Comparison of ENCODE assay signal across 1 cellular context in the genomic region with DNA sequence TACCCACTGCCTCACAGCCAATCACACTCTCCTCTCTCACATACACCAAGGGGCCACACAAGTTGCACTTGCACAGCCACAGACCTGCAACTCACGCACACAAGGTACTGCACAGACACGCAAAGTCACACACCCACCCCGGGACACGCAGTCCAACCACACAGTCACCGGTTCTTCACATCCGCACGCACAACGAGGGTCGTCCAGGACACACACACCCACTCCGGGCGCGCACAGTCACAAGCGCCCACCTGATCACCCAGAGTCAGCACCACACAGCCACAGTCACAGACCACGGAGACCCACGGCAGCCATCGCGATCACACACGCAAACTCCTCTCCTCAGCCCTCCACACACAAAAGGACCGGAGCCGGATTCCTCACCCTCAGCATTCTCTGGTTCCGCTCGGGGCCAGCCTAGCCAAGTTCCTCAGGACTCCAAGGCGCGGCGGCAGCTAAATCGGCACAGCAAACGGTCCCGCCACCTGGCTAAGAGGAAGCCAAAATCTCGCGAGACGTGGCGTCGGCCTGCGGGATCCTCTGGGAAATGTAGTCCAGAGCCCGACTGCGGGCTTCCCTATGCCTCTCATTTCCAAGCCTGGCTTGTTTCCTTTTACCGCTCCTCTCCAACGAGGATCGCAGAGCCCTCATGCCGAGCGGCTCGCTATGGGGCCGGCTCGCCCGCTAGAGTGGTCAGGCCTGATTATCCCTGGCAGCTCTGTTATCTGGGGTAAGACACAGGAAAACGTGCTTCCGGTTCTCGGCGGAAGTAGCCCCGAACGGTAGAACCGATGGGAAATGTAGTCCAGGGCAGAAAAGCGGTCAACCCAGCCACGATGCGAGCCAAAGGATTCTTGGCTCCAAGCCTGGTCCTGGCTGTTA.
TF ChIP-seq lines count a peak whose summit lies in the region.

TSS of gene ZNF850 (minus strand) at position 467 of the 882 bp plus-strand sequence. CDS start 10,201 bp downstream, outside the sequence.

TF ChIP-seq in HepG2, 621 proteins besides CTCF, POLR2A, EP300 and RAD21 (continued from another document and continues in another):
- TF ChIP-seq, protein P1, sequence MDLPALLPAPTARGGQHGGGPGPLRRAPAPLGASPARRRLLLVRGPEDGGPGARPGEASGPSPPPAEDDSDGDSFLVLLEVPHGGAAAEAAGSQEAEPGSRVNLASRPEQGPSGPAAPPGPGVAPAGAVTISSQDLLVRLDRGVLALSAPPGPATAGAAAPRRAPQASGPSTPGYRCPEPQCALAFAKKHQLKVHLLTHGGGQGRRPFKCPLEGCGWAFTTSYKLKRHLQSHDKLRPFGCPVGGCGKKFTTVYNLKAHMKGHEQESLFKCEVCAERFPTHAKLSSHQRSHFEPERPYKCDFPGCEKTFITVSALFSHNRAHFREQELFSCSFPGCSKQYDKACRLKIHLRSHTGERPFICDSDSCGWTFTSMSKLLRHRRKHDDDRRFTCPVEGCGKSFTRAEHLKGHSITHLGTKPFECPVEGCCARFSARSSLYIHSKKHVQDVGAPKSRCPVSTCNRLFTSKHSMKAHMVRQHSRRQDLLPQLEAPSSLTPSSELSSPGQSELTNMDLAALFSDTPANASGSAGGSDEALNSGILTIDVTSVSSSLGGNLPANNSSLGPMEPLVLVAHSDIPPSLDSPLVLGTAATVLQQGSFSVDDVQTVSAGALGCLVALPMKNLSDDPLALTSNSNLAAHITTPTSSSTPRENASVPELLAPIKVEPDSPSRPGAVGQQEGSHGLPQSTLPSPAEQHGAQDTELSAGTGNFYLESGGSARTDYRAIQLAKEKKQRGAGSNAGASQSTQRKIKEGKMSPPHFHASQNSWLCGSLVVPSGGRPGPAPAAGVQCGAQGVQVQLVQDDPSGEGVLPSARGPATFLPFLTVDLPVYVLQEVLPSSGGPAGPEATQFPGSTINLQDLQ (CRISPR knock-in tag; IDR thresholded peaks at IDR 0.05) = no peak
- no peak for TF ChIP-seq ZNF605 (CRISPR knock-in tag; IDR thresholded peaks at IDR 0.05)
- TF ChIP-seq FOXO1 (CRISPR knock-in tag; IDR thresholded peaks at IDR 0.05) = 0 out of 2 replicates have a peak, but pooled peaks have one; percentile 13
- TF ChIP-seq, protein P2, sequence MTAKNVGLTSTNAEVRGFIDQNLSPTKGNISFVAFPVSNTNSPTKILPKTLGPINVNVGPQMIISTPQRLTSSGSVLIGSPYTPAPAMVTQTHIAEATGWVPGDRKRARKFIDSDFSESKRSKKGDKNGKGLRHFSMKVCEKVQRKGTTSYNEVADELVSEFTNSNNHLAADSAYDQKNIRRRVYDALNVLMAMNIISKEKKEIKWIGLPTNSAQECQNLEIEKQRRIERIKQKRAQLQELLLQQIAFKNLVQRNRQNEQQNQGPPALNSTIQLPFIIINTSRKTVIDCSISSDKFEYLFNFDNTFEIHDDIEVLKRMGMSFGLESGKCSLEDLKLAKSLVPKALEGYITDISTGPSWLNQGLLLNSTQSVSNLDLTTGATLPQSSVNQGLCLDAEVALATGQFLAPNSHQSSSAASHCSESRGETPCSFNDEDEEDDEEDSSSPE (CRISPR knock-in tag; IDR thresholded peaks at IDR 0.05) = peak; percentile 91
- no peak for TF ChIP-seq FOXP1 (IDR thresholded peaks at IDR 0.05)
- TF ChIP-seq FOXP1 (CRISPR knock-in tag; IDR thresholded peaks at IDR 0.05) = 0 out of 2 replicates have a peak, but pooled peaks have one; percentile 7
- TF ChIP-seq NR2C2 (CRISPR knock-in tag; IDR thresholded peaks at IDR 0.05; ENCODE audit: borderline replicate concordance) = peak; percentile 78
- TF ChIP-seq KDM2A (CRISPR knock-in tag; IDR thresholded peaks at IDR 0.05; ENCODE audit: borderline replicate concordance, low read depth) = peak; percentile 74; the same call in 1 of the 2 replicates
- TF ChIP-seq ZFP36L1 (CRISPR knock-in tag; IDR thresholded peaks at IDR 0.05) = no peak
- TF ChIP-seq, protein P3, sequence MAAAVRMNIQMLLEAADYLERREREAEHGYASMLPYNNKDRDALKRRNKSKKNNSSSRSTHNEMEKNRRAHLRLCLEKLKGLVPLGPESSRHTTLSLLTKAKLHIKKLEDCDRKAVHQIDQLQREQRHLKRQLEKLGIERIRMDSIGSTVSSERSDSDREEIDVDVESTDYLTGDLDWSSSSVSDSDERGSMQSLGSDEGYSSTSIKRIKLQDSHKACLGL (CRISPR knock-in tag; IDR thresholded peaks at IDR 0.05) = peak; percentile 71; the same call in 1 of the 2 replicates
- peak; percentile 58; the same call in 1 of the 2 replicates for TF ChIP-seq MXD4 (CRISPR knock-in tag; IDR thresholded peaks at IDR 0.05)
- TF ChIP-seq ZNF891 (CRISPR knock-in tag; IDR thresholded peaks at IDR 0.05) = 0 out of 2 replicates have a peak, but pooled peaks have one; percentile 11
- peak; percentile 87 for TF ChIP-seq SPEN (CRISPR knock-in tag; IDR thresholded peaks at IDR 0.05; ENCODE audit: low read depth)
- peak; percentile 16 for TF ChIP-seq ZNF781 (CRISPR knock-in tag; IDR thresholded peaks at IDR 0.05; ENCODE audit: borderline replicate concordance, not compliant biosample characterization)
- no peak for TF ChIP-seq ZIK1 (CRISPR knock-in tag; IDR thresholded peaks at IDR 0.05; ENCODE audit: borderline replicate concordance, low read depth)
- peak; percentile 3 for TF ChIP-seq NFYB (CRISPR knock-in tag; IDR thresholded peaks at IDR 0.05)
- TF ChIP-seq KLF16 (CRISPR knock-in tag; IDR thresholded peaks at IDR 0.05) = peak in 1 of 2 experiments; percentile 62; a peak in 1 of 4 replicates
- TF ChIP-seq JDP2 (CRISPR knock-in tag; IDR thresholded peaks at IDR 0.05; ENCODE audit: borderline replicate concordance) = no peak
- TF ChIP-seq KDM5A (IDR thresholded peaks at IDR 0.05; ENCODE audit: borderline replicate concordance, low read length) = peak; percentile 88; the same call in 1 of the 2 replicates
- no peak for TF ChIP-seq MZF1 (CRISPR knock-in tag; IDR thresholded peaks at IDR 0.05; ENCODE audit: borderline replicate concordance)
- TF ChIP-seq, protein P4, sequence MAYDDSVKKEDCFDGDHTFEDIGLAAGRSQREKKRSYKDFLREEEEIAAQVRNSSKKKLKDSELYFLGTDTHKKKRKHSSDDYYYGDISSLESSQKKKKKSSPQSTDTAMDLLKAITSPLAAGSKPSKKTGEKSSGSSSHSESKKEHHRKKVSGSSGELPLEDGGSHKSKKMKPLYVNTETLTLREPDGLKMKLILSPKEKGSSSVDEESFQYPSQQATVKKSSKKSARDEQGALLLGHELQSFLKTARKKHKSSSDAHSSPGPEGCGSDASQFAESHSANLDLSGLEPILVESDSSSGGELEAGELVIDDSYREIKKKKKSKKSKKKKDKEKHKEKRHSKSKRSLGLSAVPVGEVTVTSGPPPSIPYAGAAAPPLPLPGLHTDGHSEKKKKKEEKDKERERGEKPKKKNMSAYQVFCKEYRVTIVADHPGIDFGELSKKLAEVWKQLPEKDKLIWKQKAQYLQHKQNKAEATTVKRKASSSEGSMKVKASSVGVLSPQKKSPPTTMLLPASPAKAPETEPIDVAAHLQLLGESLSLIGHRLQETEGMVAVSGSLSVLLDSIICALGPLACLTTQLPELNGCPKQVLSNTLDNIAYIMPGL (CRISPR knock-in tag; IDR thresholded peaks at IDR 0.05; ENCODE audit: borderline replicate concordance in 1 of 2, low read depth in 1 of 2) = 0 out of 4 replicates have a peak, but pooled peaks have one; percentile 11 to 27
- TF ChIP-seq EED (CRISPR knock-in tag; IDR thresholded peaks at IDR 0.05) = no peak
- TF ChIP-seq SUZ12 (IDR thresholded peaks at IDR 0.05; ENCODE audit: low read depth, low read length) = peak; percentile 41; the same call in 1 of the 2 replicates
- peak; percentile 18; the same call in 1 of the 2 replicates for TF ChIP-seq NFKB2 (CRISPR knock-in tag; IDR thresholded peaks at IDR 0.05; ENCODE audit: borderline replicate concordance)
- TF ChIP-seq NCOA2 (CRISPR knock-in tag; IDR thresholded peaks at IDR 0.05) = no peak
- peak; percentile 76; the same call in 1 of the 2 replicates for TF ChIP-seq ZFP91 (CRISPR knock-in tag; IDR thresholded peaks at IDR 0.05; ENCODE audit: borderline replicate concordance)
- no peak for TF ChIP-seq SP1 (IDR thresholded peaks at IDR 0.05)
- TF ChIP-seq SP1 (CRISPR knock-in tag; IDR thresholded peaks at IDR 0.05) = peak; percentile 50; the same call in 1 of the 2 replicates
- peak; percentile 68 for TF ChIP-seq TBL1XR1 (IDR thresholded peaks at IDR 0.05; ENCODE audit: borderline replicate concordance, low read length, partially characterized antibody)
- TF ChIP-seq GABPB1 (CRISPR knock-in tag; IDR thresholded peaks at IDR 0.05) = peak; percentile 96
- no peak for TF ChIP-seq TCF12 (IDR thresholded peaks at IDR 0.05)
- peak; percentile 61; the same call in 1 of the 2 replicates for TF ChIP-seq TCF12 (CRISPR knock-in tag; IDR thresholded peaks at IDR 0.05)
- TF ChIP-seq ZNF773 (CRISPR knock-in tag; IDR thresholded peaks at IDR 0.05; ENCODE audit: borderline replicate concordance) = peak; percentile 24; the same call in 1 of the 2 replicates
- TF ChIP-seq, protein P5, sequence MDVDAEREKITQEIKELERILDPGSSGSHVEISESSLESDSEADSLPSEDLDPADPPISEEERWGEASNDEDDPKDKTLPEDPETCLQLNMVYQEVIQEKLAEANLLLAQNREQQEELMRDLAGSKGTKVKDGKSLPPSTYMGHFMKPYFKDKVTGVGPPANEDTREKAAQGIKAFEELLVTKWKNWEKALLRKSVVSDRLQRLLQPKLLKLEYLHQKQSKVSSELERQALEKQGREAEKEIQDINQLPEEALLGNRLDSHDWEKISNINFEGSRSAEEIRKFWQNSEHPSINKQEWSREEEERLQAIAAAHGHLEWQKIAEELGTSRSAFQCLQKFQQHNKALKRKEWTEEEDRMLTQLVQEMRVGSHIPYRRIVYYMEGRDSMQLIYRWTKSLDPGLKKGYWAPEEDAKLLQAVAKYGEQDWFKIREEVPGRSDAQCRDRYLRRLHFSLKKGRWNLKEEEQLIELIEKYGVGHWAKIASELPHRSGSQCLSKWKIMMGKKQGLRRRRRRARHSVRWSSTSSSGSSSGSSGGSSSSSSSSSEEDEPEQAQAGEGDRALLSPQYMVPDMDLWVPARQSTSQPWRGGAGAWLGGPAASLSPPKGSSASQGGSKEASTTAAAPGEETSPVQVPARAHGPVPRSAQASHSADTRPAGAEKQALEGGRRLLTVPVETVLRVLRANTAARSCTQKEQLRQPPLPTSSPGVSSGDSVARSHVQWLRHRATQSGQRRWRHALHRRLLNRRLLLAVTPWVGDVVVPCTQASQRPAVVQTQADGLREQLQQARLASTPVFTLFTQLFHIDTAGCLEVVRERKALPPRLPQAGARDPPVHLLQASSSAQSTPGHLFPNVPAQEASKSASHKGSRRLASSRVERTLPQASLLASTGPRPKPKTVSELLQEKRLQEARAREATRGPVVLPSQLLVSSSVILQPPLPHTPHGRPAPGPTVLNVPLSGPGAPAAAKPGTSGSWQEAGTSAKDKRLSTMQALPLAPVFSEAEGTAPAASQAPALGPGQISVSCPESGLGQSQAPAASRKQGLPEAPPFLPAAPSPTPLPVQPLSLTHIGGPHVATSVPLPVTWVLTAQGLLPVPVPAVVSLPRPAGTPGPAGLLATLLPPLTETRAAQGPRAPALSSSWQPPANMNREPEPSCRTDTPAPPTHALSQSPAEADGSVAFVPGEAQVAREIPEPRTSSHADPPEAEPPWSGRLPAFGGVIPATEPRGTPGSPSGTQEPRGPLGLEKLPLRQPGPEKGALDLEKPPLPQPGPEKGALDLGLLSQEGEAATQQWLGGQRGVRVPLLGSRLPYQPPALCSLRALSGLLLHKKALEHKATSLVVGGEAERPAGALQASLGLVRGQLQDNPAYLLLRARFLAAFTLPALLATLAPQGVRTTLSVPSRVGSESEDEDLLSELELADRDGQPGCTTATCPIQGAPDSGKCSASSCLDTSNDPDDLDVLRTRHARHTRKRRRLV (CRISPR knock-in tag; IDR thresholded peaks at IDR 0.05) = peak; percentile 80
- TF ChIP-seq NONO (IDR thresholded peaks at IDR 0.05) = no peak
- peak; percentile 38; the same call in 1 of the 2 replicates for TF ChIP-seq NONO (CRISPR knock-in tag; conservative IDR thresholded peaks at IDR 0.05)
- 0 out of 2 replicates have a peak, but pooled peaks have one; percentile 38 for TF ChIP-seq NFAT5 (CRISPR knock-in tag; IDR thresholded peaks at IDR 0.05)
- peak; percentile 82 for TF ChIP-seq MYC (CRISPR knock-in tag; IDR thresholded peaks at IDR 0.05; ENCODE audit: borderline replicate concordance)
- TF ChIP-seq ISX (CRISPR knock-in tag; conservative IDR thresholded peaks at IDR 0.05) = no peak
- TF ChIP-seq GATAD2A (CRISPR knock-in tag; IDR thresholded peaks at IDR 0.05) = no peak
